ENCODE assay signal across 8 cellular contexts in the genomic region with DNA sequence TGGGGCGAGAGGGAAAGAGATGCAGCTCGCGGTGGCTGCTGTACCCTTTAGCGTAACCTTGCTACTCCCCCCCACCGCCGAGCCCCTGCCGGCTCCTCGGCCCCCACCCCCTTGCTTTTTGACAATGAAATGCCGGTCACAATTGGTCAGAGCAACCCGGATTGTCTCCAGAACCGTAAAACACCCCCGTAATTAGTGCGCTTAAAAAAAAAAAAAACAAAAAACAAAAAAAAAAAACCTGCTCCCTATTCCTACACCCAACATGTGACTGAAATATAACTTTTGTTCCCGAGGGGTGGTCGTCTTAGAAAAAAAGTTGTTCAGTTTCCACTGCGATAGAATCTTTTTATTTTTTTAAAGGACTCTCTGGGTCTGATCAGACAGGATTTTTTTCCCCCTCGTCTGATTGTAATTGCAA. TPM values are rescaled to one million over a fixed set of nuclear protein-coding genes. Genes with fewer than 3 reads are reported as not detected.
DNase-seq lines count a peak whose midpoint lies in the region; ATAC-seq, FAIRE-seq and TF ChIP-seq lines count a peak whose summit lies in the region.

No MANE protein-coding gene starts in this region.

- H3K27ac Mint-ChIP-seq in stimulated activated naive CD8-positive, alpha-beta T cell treated with anti-CD3 and anti-CD28 coated beads, Interleukin-15, Interleukin-2, amounts not matched to agents 100 ng/mL and 50 ng/mL, for 24 hours = peak overlapping the region; percentile 95

- ATAC-seq in stimulated activated naive CD8-positive, alpha-beta T cell treated with anti-CD3 and anti-CD28 coated beads, Interleukin-15, Interleukin-2, amounts not matched to agents 100 U/mL and 50 U/mL, for 24 hours = no peak
- no peak for ATAC-seq in HG03432 (IDR thresholded peaks at IDR 0.05; ENCODE audit: unreplicated experiment)

- peak overlapping the region; percentile 87 for H3K4me3 ChIP-seq in lower leg skin (ENCODE audit: low read depth, poor library complexity, severe bottlenecking)

- 0% methylated on average over 16 to 17 of the region's 17 CpGs for WGBS in lower leg skin, 2 donors

- H3K36me3 Mint-ChIP-seq in stimulated activated naive CD8-positive, alpha-beta T cell treated with anti-CD3 and anti-CD28 coated beads, Interleukin-15, Interleukin-2, amounts not matched to agents 100 ng/mL and 50 ng/mL, for 24 hours (ENCODE audit: low read depth) = no peaks in the 10 kb centered on the region

- TF ChIP-seq CTCF in lower leg skin (IDR thresholded peaks at IDR 0.05) = no peak

- H3K27me3 Mint-ChIP-seq in stimulated activated naive CD8-positive, alpha-beta T cell treated with anti-CD3 and anti-CD28 coated beads, Interleukin-15, Interleukin-2, amounts not matched to agents 100 ng/mL and 50 ng/mL, for 24 hours = peaks cover 6% of the 10 kb centered on the region

- H3K9me3 Mint-ChIP-seq in stimulated activated naive CD8-positive, alpha-beta T cell treated with anti-CD3 and anti-CD28 coated beads, Interleukin-15, Interleukin-2, amounts not matched to agents 100 ng/mL and 50 ng/mL, for 24 hours = no peaks in the 10 kb centered on the region

- no peak for DNase-seq in stimulated activated naive CD8-positive, alpha-beta T cell treated with anti-CD3 and anti-CD28 coated beads, Interleukin-15, Interleukin-2, amounts not matched to agents 100 U/mL and 50 U/mL, for 24 hours
- DNase-seq in lower leg skin (ENCODE audit: low spot score in 2 of 2) = no peak
- peak; percentile 49 for DNase-seq in urothelium cell line (ENCODE audit: low spot score)
- no peak for DNase-seq in NCI-H187 treated with DMSO at 0.1 percent for 48 hours (lab: John Stamatoyannopoulos, UW)
- DNase-seq in glomerular visceral epithelial cell (ENCODE audit: extremely low spot score) = no peak

- peaks cover 47% of the 10 kb centered on the region for H3K4me1 Mint-ChIP-seq in stimulated activated naive CD8-positive, alpha-beta T cell treated with anti-CD3 and anti-CD28 coated beads, Interleukin-15, Interleukin-2, amounts not matched to agents 100 ng/mL and 50 ng/mL, for 24 hours (ENCODE audit: low read depth)

- peak overlapping the region; percentile 85 for H3K27ac ChIP-seq in angular gyrus (ENCODE audit: low read depth, low read length)

- no peak for FAIRE-seq in urothelium cell line (lab: Jason Lieb, UNC)

- no peak for TF ChIP-seq POLR2A in lower leg skin (IDR thresholded peaks at IDR 0.05)

- H3K4me3 Mint-ChIP-seq in stimulated activated naive CD8-positive, alpha-beta T cell treated with anti-CD3 and anti-CD28 coated beads, Interleukin-15, Interleukin-2, amounts not matched to agents 100 ng/mL and 50 ng/mL, for 24 hours = peak overlapping the region; percentile 86

- intact Hi-C loops in lower leg skin (cut with DNase I; ENCODE audit: low total_unique reads) = no loop called here

RNA-seq across cellular contexts. Expression of gene ETV6, which starts 0.8 kb away (rescaled TPM):
- total RNA-seq in lower leg skin = 10 to 100 TPM; 17.7 to 27.1 (median 25.0) TPM
